In genomic region chr1:45507195-45507594, GRCh38 we compare ENCODE assay signal across 30 cellular contexts. TPM values are rescaled to one million over a fixed set of nuclear protein-coding genes. Genes with fewer than 3 reads are reported as not detected.
DNase-seq lines count a peak whose midpoint lies in the region; ATAC-seq and TF ChIP-seq lines count a peak whose summit lies in the region.
"Had no signal": no experiment of that assay in that cellular context is flagged by ENCODE, and none has a peak within 500 bp of the region (broad histone marks: within the 10 kb centered on the region; RNA-seq: fewer than 3 reads in every experiment).

No MANE protein-coding gene starts in this region.

- H3K9me2 ChIP-seq in SK-N-SH = no peaks in the 10 kb centered on the region

- TF ChIP-seq RAD21 in SK-N-SH (IDR thresholded peaks at IDR 0.05; ENCODE audit: low read length) = no peak

- H3K4me3 Mint-ChIP-seq in stimulated activated naive B cell treated with anti-CD40 and anti-IgM and Interleukin-4, amounts not matched to agents 10 μg/mL and 1 μg/mL and 100 μg/mL, for 72 hours = no peak overlapping the region
- H3K4me3 Mint-ChIP-seq: activated naive CD8-positive, alpha-beta T cell; effector memory CD8-positive, alpha-beta T cell; type B pancreatic cell had no signal

- peaks cover 0 to 7% of the 10 kb centered on the region in 2 donors for H3K4me1 Mint-ChIP-seq in stimulated activated naive B cell treated with anti-CD40 and anti-IgM and Interleukin-4, amounts not matched to agents 10 μg/mL and 1 μg/mL and 100 μg/mL, for 72 hours

- no peak overlapping the region for H2AFZ ChIP-seq in SK-N-SH (ENCODE audit: low read depth)
- H2AFZ ChIP-seq: GM23248, hepatocyte had no signal

- no peaks in the 10 kb centered on the region for H3K9me3 ChIP-seq in SK-N-SH
- H3K9me3 ChIP-seq in RWPE2 (ENCODE audit: severe bottlenecking) = no peaks in the 10 kb centered on the region
- H3K9me3 ChIP-seq: ascending aorta, esophagus muscularis mucosa had no signal

- H3K9me3 Mint-ChIP-seq in stimulated activated naive B cell treated with anti-CD40 and anti-IgM and Interleukin-4, amounts not matched to agents 10 μg/mL and 1 μg/mL and 100 μg/mL, for 72 hours = no peaks in the 10 kb centered on the region
- H3K9me3 Mint-ChIP-seq: CD4-positive, CD25-positive, alpha-beta regulatory T cell; effector memory CD8-positive, alpha-beta T cell; type B pancreatic cell had no signal

- peaks cover under 1% of the 10 kb centered on the region; the same call in 1 of the 2 replicates for H3K79me2 ChIP-seq in SK-N-SH (ENCODE audit: insufficient read depth)

- WGBS in SK-N-SH (ENCODE audit: low lambda C conversion rate) = 94% methylated on average over 6 of the region's 6 CpGs

- peak overlapping the region; percentile 33 for H3K27ac Mint-ChIP-seq in stimulated activated naive B cell treated with anti-CD40 and anti-IgM and Interleukin-4, amounts not matched to agents 10 μg/mL and 1 μg/mL and 100 μg/mL, for 72 hours

- H3K9ac ChIP-seq in SK-N-SH = no peak overlapping the region
- H3K9ac ChIP-seq: GM23248 had no signal

- no peaks in the 10 kb centered on the region for H3K27me3 ChIP-seq in SK-N-SH (ENCODE audit: insufficient read depth)
- H3K27me3 ChIP-seq in RWPE2 (ENCODE audit: insufficient read depth, poor library complexity, severe bottlenecking) = no peaks in the 10 kb centered on the region
- H3K27me3 ChIP-seq: ascending aorta, esophagus muscularis mucosa, foreskin keratinocyte, hepatocyte had no signal

- H3K27ac ChIP-seq in SK-N-SH (ENCODE audit: low read depth in 2 of 2, low read length in 1 of 2) (no peak overlapping the region), RWPE2 (ENCODE audit: poor library complexity, severe bottlenecking) (no peak overlapping the region)
- H3K27ac ChIP-seq: ascending aorta, foreskin keratinocyte, GM23248, hepatocyte, HL-60 had no signal

- CTCF ChIA-PET in SK-N-SH (lab: Yijun Ruan, JAX) = interaction anchor here (1.3 to 8.4 kb wide), 3 partner anchors 44 to 147 kb away, joined by 3 to 164 read pairs (median 3); partner anchors contain the start of gene AKR1A1

- H3K36me3 Mint-ChIP-seq in stimulated activated naive B cell treated with anti-CD40 and anti-IgM and Interleukin-4, amounts not matched to agents 10 μg/mL and 1 μg/mL and 100 μg/mL, for 72 hours = peaks cover 25 to 37% of the 10 kb centered on the region in 2 donors

- ATAC-seq in SK-N-SH treated with all-trans-retinoic acid at 6 μM for 48 hours = peak; percentile 14; the same call in 2 of the 3 replicates
- ATAC-seq in RWPE2 (ENCODE audit: low read depth) = 0 out of 3 replicates have a peak, but pooled peaks have one; percentile 4
- peak; percentile 5 for ATAC-seq in left colon
- no peak for ATAC-seq in stimulated activated naive B cell treated with anti-CD40 and anti-IgM and Interleukin-4, amounts not matched to agents 10 μg/mL and 1 μg/mL and 100 μg/mL, for 72 hours (replicated peaks)
- ATAC-seq: effector memory CD8-positive, alpha-beta T cell; foreskin keratinocyte had no signal

- peaks cover 31 to 32% of the 10 kb centered on the region in 2 experiments for H3K36me3 ChIP-seq in SK-N-SH (replicated peaks in 1 of 2; ENCODE audit: control insufficient read depth in 1 of 2, insufficient read depth in 2 of 2, low read length in 1 of 2)
- peaks cover 48% of the 10 kb centered on the region for H3K36me3 ChIP-seq in RWPE2 (ENCODE audit: low read depth)

- DNase-seq in SK-N-SH = no peak
- no peak for DNase-seq in RWPE2 (ENCODE audit: low spot score)
- no peak for DNase-seq in left colon
- no peak for DNase-seq in stimulated activated naive B cell treated with anti-CD40 and anti-IgM and Interleukin-4, amounts not matched to agents 10 μg/mL and 1 μg/mL and 100 μg/mL, for 72 hours
- DNase-seq in AG08396 (ENCODE audit: low spot score) = no peak
- no peak for DNase-seq in activated naive CD4-positive, alpha-beta T cell (lab: John Stamatoyannopoulos, UW)
- DNase-seq in HPDE6-E6E7 (ENCODE audit: extremely low spot score) = no peak
- DNase-seq: activated CD4-positive, alpha-beta T cell treated with anti-CD3 and anti-CD28 coated beads, Interleukin-2, amount 50 U/mL, for 48 hours; CD4-positive, CD25-positive, alpha-beta regulatory T cell; DMS 273 treated with DMSO at 0.1 percent for 48 hours; effector memory CD8-positive, alpha-beta T cell; foreskin keratinocyte; GM23248; mesendoderm; NCI-H1048; NCI-H187; NCI-H2171; NCI-H524 treated with DMSO at 0.1 percent for 48 hours; NK-92 treated with Interleukin-12 subunit alpha and Interleukin-12 subunit beta, amount 100 ng/mL, for 24 hours; nucleus accumbens; PC-3; SHP77 treated with DMSO at 0.1 percent for 48 hours had no signal

- POLR2A ChIA-PET in SK-N-SH (lab: Yijun Ruan, JAX) = no interaction called here

- peaks cover 17% of the 10 kb centered on the region for H3F3A ChIP-seq in SK-N-SH (replicated peaks; ENCODE audit: insufficient read depth)

- no peak overlapping the region for H3K4me2 ChIP-seq in SK-N-SH
- H3K4me2 ChIP-seq: hepatocyte had no signal

- H3K4me1 ChIP-seq in SK-N-SH (ENCODE audit: control insufficient read depth in 1 of 2, insufficient read depth in 2 of 2, low read depth in 1 of 2, low read length in 1 of 2) (no peaks in the 10 kb centered on the region), RWPE2 (ENCODE audit: insufficient read depth, poor library complexity, severe bottlenecking) (no peaks in the 10 kb centered on the region)
- H3K4me1 ChIP-seq: ascending aorta, foreskin keratinocyte had no signal

- TF ChIP-seq EP300 in SK-N-SH (IDR thresholded peaks at IDR 0.05; ENCODE audit: borderline replicate concordance in 1 of 2, low read depth in 1 of 2, low read length in 1 of 2) = no peak

- no peak overlapping the region for H3K4me3 ChIP-seq in SK-N-SH (ENCODE audit: low read depth in 2 of 2, low read length in 1 of 2)
- no peak overlapping the region for H3K4me3 ChIP-seq in RWPE2 (ENCODE audit: severe bottlenecking)
- H3K4me3 ChIP-seq: ascending aorta, coronary artery, esophagus muscularis mucosa, GM23248, hepatocyte had no signal

- no peaks in the 10 kb centered on the region for H4K20me1 ChIP-seq in SK-N-SH (ENCODE audit: insufficient read depth)

- intact Hi-C loops in left colon (cut with DNase I, micrococcal nuclease) = no loop called here

- no peak for TF ChIP-seq CTCF in SK-N-SH (IDR thresholded peaks at IDR 0.05)
- no peak for TF ChIP-seq CTCF in RWPE2 (IDR thresholded peaks at IDR 0.05; ENCODE audit: poor library complexity, severe bottlenecking)

- no peaks in the 10 kb centered on the region for H3K27me3 Mint-ChIP-seq in stimulated activated naive B cell treated with anti-CD40 and anti-IgM and Interleukin-4, amounts not matched to agents 10 μg/mL and 1 μg/mL and 100 μg/mL, for 72 hours
- H3K27me3 Mint-ChIP-seq: activated naive CD8-positive, alpha-beta T cell; CD4-positive, CD25-positive, alpha-beta regulatory T cell; effector memory CD8-positive, alpha-beta T cell; type B pancreatic cell had no signal

TF ChIP-seq in SK-N-SH treated with all-trans-retinoic acid at 6 μM for 48 hours, 23 proteins besides CTCF, POLR2A, EP300 and RAD21:
- TF ChIP-seq ARNTL (CRISPR knock-in tag; IDR thresholded peaks at IDR 0.05; ENCODE audit: borderline replicate concordance, low read depth) = no peak
- TF ChIP-seq SNAI2 (CRISPR knock-in tag; IDR thresholded peaks at IDR 0.05) = no peak
- no peak for TF ChIP-seq GLIS3 (CRISPR knock-in tag; IDR thresholded peaks at IDR 0.05)
- no peak for TF ChIP-seq ZFP30 (CRISPR knock-in tag; IDR thresholded peaks at IDR 0.05)

TF ChIP-seq in SK-N-SH, 30 proteins besides CTCF, POLR2A, EP300 and RAD21:
- no peak for TF ChIP-seq JUND (IDR thresholded peaks at IDR 0.05)

RNA-seq across cellular contexts. Expression of gene MMACHC, which starts 7.1 kb away (rescaled TPM):
- 4.0 and 4.3 TPM in 2 replicates for polyA plus RNA-seq in SK-N-SH (2012; rRNA removed)
- 1.8 and 2.5 TPM in 2 replicates for polyA plus RNA-seq in SK-N-SH (2012; cell fraction: cytosol; rRNA removed)
- polyA plus RNA-seq in SK-N-SH (2012; cell fraction: nucleus; rRNA removed) = 2.7 and 3.2 TPM in 2 replicates
- 10 to 100 TPM in 1 of 2 donors, 1 to 10 TPM in 1; 8.4 to 15.9 TPM for total RNA-seq in left colon

RNA-seq across cellular contexts. Expression of gene CCDC163, which starts 7.3 kb away (rescaled TPM):
- polyA plus RNA-seq in SK-N-SH (2012; rRNA removed) = 1.1 and 1.6 TPM in 2 replicates
- polyA plus RNA-seq in SK-N-SH (2012; cell fraction: cytosol; rRNA removed) = 0.93 and 1.1 TPM in 2 replicates
- 0.58 and 0.98 TPM in 2 replicates for polyA plus RNA-seq in SK-N-SH (2012; cell fraction: nucleus; rRNA removed)
- total RNA-seq in left colon = 1 to 10 TPM; 1.6 to 3.5 TPM
- total RNA-seq: ascending aorta had no signal

RNA-seq across cellular contexts. Expression of gene PRDX1, which starts 14.5 kb away (rescaled TPM):
- polyA plus RNA-seq in SK-N-SH (2012; rRNA removed) = 467 and 551 TPM in 2 replicates
- 594 and 715 TPM in 2 replicates for polyA plus RNA-seq in SK-N-SH (2012; cell fraction: cytosol; rRNA removed)
- 153 and 277 TPM in 2 replicates for polyA plus RNA-seq in SK-N-SH (2012; cell fraction: nucleus; rRNA removed)
- total RNA-seq in left colon = 100 to 1,000 TPM; 286 to 299 TPM

RNA-seq across cellular contexts. Expression of gene TESK2, which starts 16.2 kb away (rescaled TPM):
- polyA plus RNA-seq in SK-N-SH (2012; rRNA removed) = 1.3 TPM in 2 replicates
- polyA plus RNA-seq in SK-N-SH (2012; cell fraction: cytosol; rRNA removed) = 1.1 TPM in 2 replicates
- polyA plus RNA-seq in SK-N-SH (2012; cell fraction: nucleus; rRNA removed) = 2.5 and 3.2 TPM in 2 replicates
- total RNA-seq in left colon = 10 to 100 TPM in 1 of 2 donors, 1 to 10 TPM in 1; 8.4 to 17.5 TPM

RNA-seq across cellular contexts. Expression of gene AKR1A1, which starts 43.4 kb away (rescaled TPM):
- 156 and 185 TPM in 2 replicates for polyA plus RNA-seq in SK-N-SH (2012; rRNA removed)
- polyA plus RNA-seq in SK-N-SH (2012; cell fraction: cytosol; rRNA removed) = 111 and 140 TPM in 2 replicates
- polyA plus RNA-seq in SK-N-SH (2012; cell fraction: nucleus; rRNA removed) = 215 and 220 TPM in 2 replicates
- 100 to 1,000 TPM; 186 to 220 TPM for total RNA-seq in left colon

Comparison
In these comparisons a context has a peak if more than half of its experiments do, and no peak if none do; other contexts are left out.
1. ATAC-seq: peak in SK-N-SH treated with all-trans-retinoic acid at 6 μM for 48 hours (single experiment), RWPE2 (single experiment) and left colon (single experiment); none in stimulated activated naive B cell treated with anti-CD40 and anti-IgM and Interleukin-4, amounts not matched to agents 10 μg/mL and 1 μg/mL and 100 μg/mL, for 72 hours (0 of 2).